ENCODE assay signal across 16 cellular contexts in the genomic region with DNA sequence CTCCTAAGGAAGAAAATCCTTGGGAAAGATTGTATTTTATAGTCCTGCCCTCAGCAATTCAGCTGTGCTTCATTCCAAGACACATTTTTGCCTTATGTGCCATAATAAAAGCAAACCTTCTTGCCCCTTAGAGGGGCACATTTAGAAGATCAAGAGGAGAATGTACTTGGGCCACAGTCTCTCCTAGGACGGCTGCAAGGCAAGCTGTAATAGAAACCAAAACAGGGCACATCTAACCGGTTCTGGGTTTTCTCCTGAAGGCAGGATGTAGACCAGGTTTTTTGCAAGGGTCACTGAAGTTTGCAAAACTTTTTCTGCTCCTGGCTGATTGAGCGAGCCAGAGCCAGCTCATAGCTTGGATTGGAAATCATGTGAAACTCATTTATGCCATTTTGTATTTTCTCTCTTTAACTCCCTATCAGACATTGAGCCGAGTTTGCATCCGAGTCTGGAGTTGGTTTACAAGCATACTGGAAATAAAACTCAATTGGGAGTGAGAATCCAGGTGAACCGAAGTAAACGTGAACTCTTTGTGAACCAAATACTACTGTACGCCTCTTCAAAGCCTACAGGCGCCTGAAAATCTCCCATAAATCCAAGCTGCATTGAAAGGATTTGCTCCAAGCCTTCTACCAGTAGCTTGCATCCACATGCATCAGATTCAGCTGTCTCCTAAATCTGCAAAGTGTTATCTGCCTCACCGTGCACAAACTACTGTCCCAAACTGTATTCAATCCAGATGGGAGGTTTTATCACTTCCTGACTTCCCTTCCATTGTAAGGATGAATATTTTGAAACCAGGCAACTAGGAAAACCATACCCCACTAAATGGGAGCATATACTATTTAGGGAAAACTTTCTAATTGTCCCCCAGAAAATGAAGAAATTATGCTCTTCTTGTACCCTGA.
DNase-seq lines count a peak whose midpoint lies in the region; ATAC-seq and TF ChIP-seq lines count a peak whose summit lies in the region.
"Had no signal": no experiment of that assay in that cellular context is flagged by ENCODE, and none has a peak within 500 bp of the region (broad histone marks: within the 10 kb centered on the region; RNA-seq: fewer than 3 reads in every experiment).

No MANE protein-coding gene starts in this region.

- BruUV-seq in PC-3 (replicated peaks; lab: Mats Ljungman, UMichigan) = no TSS peak

- peaks cover 9% of the 10 kb centered on the region for H3F3A ChIP-seq in PC-3 (ENCODE audit: low read length, unreplicated experiment)

- 0 out of 2 replicates have a peak overlapping the region, but pooled peaks have one; percentile 11 for H3K4me3 ChIP-seq in ACC112 (ENCODE audit: low read depth, low read length)
- H3K4me3 ChIP-seq in PC-3 (ENCODE audit: low read length) = peak overlapping the region; percentile 19; the same call in 1 of the 2 replicates
- H3K4me3 ChIP-seq: psoas muscle, testis had no signal

- no peaks in the 10 kb centered on the region for H3K9me3 ChIP-seq in PC-3 (ENCODE audit: low read length)
- H3K9me3 ChIP-seq: psoas muscle, testis had no signal

- no peak overlapping the region for H3K9ac ChIP-seq in PC-3 (ENCODE audit: low read length)

- TF ChIP-seq CTCF in PC-3 (conservative IDR thresholded peaks at IDR 0.05; ENCODE audit: low read depth, low read length) = no peak

- no peaks in the 10 kb centered on the region for H3K9me2 ChIP-seq in PC-3 (replicated peaks; ENCODE audit: low read length)

- peak overlapping the region; percentile 58 for H3K27ac ChIP-seq in ACC112 (ENCODE audit: low read depth, low read length)
- H3K27ac ChIP-seq in PC-3 (ENCODE audit: low read length) = peak overlapping the region; percentile 83
- H3K27ac ChIP-seq: testis had no signal

- peak overlapping the region; percentile 15 for H2AFZ ChIP-seq in ACC112 (ENCODE audit: low read length, unreplicated experiment)
- H2AFZ ChIP-seq in PC-3 (ENCODE audit: low read length) = peak overlapping the region; percentile 40

- H3K27me3 ChIP-seq in ACC112 (ENCODE audit: insufficient read depth, low read length) = no peaks in the 10 kb centered on the region
- no peaks in the 10 kb centered on the region for H3K27me3 ChIP-seq in PC-3 (ENCODE audit: low read length)
- H3K27me3 ChIP-seq: testis had no signal

- H3K4me2 ChIP-seq in PC-3 (ENCODE audit: low read length) = peak overlapping the region; percentile 72

- CTCF ChIA-PET in PC-3 (lab: Charles Lee) = interaction anchor here (1.0 kb wide), 1 partner anchor 33 kb away, joined by 6 read pairs; no protein-coding TSS in a partner anchor

- H3K79me2 ChIP-seq in ACC112 (ENCODE audit: control insufficient read depth, insufficient read depth, low read length, unreplicated experiment) = no peaks in the 10 kb centered on the region
- 0 out of 2 replicates have a peak, but pooled peaks cover 4% of the 10 kb centered on the region for H3K79me2 ChIP-seq in PC-3 (ENCODE audit: low read length)

- ATAC-seq in PC-3 = peak; percentile 6
- no peak for ATAC-seq in HG02840 (IDR thresholded peaks at IDR 0.05; ENCODE audit: low FRiP score, unreplicated experiment)

- DNase-seq in PC-3 (peak; percentile 81), dermis microvascular lymphatic vessel endothelial cell (ENCODE audit: low read depth in 2 of 2) (peak; percentile 7 to 19), myocyte (ENCODE audit: low read depth) (peak; percentile 29), NCI-H2107 treated with DMSO at 0.1 percent for 48 hours (lab: John Stamatoyannopoulos, UW; ENCODE audit: unreplicated experiment) (no peak), NCI-H748 treated with DMSO at 0.1 percent for 48 hours (lab: John Stamatoyannopoulos, UW) (no peak)
- no peak for DNase-seq in activated T-cell treated with anti-CD3 and anti-CD28 coated beads, Interleukin-2, amount 50 U/mL, for 48 hours
- DNase-seq: activated CD8-positive, alpha-beta memory T cell treated with anti-CD3 and anti-CD28 coated beads for 24 hours; effector CD4-positive, alpha-beta T cell; hippocampal formation; Kasumi-1; NCI-H2171; psoas muscle; T-helper 9 cell; testis had no signal

- H3K36me3 ChIP-seq in ACC112 (ENCODE audit: insufficient read depth, low read length) (no peaks in the 10 kb centered on the region), PC-3 (ENCODE audit: low read depth, low read length) (no peaks in the 10 kb centered on the region)

- POLR2A ChIA-PET in PC-3 (lab: Charles Lee; ENCODE audit: unreplicated experiment) = no interaction called here

- intact Hi-C loops in PC-3 (cut with micrococcal nuclease) = no loop called here

- no peaks in the 10 kb centered on the region for H4K20me1 ChIP-seq in PC-3 (ENCODE audit: low read length)

- H3K4me1 ChIP-seq in ACC112 (ENCODE audit: control insufficient read depth, insufficient read depth, low read length, unreplicated experiment) = peaks cover 52% of the 10 kb centered on the region
- peaks cover 70% of the 10 kb centered on the region for H3K4me1 ChIP-seq in PC-3 (ENCODE audit: insufficient read depth, low read length)
- H3K4me1 ChIP-seq: testis had no signal

Comparison
In these comparisons a context has a peak if more than half of its experiments do, and no peak if none do; other contexts are left out.
1. DNase-seq: peak in PC-3 (single experiment), dermis microvascular lymphatic vessel endothelial cell (2 of 2) and myocyte (single experiment); none in activated T-cell treated with anti-CD3 and anti-CD28 coated beads, Interleukin-2, amount 50 U/mL, for 48 hours (0 of 2), NCI-H2107 treated with DMSO at 0.1 percent for 48 hours (single experiment) and NCI-H748 treated with DMSO at 0.1 percent for 48 hours (single experiment).